9 cellular contexts compared by ENCODE assay signal in the genomic region with DNA sequence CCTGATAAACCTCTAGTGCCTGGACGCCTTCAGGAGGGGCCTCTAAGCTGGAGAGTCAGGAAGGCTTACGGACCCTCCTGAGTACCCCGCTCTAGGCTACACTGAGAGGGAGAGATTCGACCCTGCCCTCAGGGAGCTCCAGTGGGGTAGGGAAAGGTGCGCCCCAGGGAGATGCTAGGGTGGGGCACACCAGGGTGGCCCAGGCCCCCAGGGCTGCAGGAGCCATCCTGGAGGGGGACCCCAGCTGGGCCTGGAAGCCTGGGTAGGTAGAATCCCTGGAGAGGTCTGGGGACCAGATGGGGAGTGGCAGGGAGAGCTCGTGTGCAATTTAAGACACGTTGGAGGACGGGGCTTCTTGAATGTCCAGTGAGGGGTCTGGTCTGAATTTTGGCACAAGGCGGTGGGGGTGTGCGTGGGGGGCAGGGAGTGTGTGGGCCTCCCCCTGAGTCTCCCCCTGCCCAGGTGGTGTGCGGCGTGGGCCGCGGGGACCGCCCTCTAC. TPM values are rescaled to one million over a fixed set of nuclear protein-coding genes. Genes with fewer than 3 reads are reported as not detected.
DNase-seq lines count a peak whose midpoint lies in the region; ATAC-seq, FAIRE-seq and TF ChIP-seq lines count a peak whose summit lies in the region.
"Had no signal": no experiment of that assay in that cellular context is flagged by ENCODE, and none has a peak within 500 bp of the region (broad histone marks: within the 10 kb centered on the region; RNA-seq: fewer than 3 reads in every experiment).

No MANE protein-coding gene starts in this region.

- H3K4me3 ChIP-seq in ascending aorta (peak overlapping the region; percentile 75 to 90), lower lobe of right lung (peak overlapping the region; percentile 66), thyroid gland (replicated peaks in 1 of 3) (peak overlapping the region in 2 of 3 donors; percentile 49 to 54)

- H3K4me1 ChIP-seq in ascending aorta (peaks cover 9 to 48% of the 10 kb centered on the region in 2 donors), lower lobe of right lung (peaks cover 49% of the 10 kb centered on the region), thyroid gland (peaks cover 16 to 56% of the 10 kb centered on the region in 2 donors)

- no peak for TF ChIP-seq POLR2A in thyroid gland (IDR thresholded peaks at IDR 0.05)

- no peak for FAIRE-seq in HTR-8/SVneo (lab: Jason Lieb, UNC)

- H3K9me3 ChIP-seq in ascending aorta = no peaks in the 10 kb centered on the region
- no peaks in the 10 kb centered on the region for H3K9me3 ChIP-seq in lower lobe of right lung
- H3K9me3 ChIP-seq in thyroid gland = no peaks in the 10 kb centered on the region

- 22% methylated on average over 3 of the region's 15 CpGs; no CpG with 5 or more reads in 1 of the 2 donors for WGBS in thyroid gland, 2 donors

- peak overlapping the region; percentile 90 to 98 for H3K27ac ChIP-seq in ascending aorta
- H3K27ac ChIP-seq in lower lobe of right lung = peak overlapping the region; percentile 91
- H3K27ac ChIP-seq in thyroid gland = peak overlapping the region; percentile 58 to 84 (median 80)

- DNase-seq in activated CD8-positive, alpha-beta memory T cell treated with anti-CD3 and anti-CD28 coated beads for 24 hours = peak; percentile 82
- DNase-seq in activated CD8-positive, alpha-beta memory T cell treated with anti-CD3 and anti-CD28 coated beads, Interleukin-2, amount 50 U/mL, for 4 hours = no peak
- no peak for DNase-seq in ascending aorta (ENCODE audit: low spot score in 2 of 2)
- DNase-seq in lower lobe of right lung = no peak
- no peak for DNase-seq in thyroid gland
- no peak for DNase-seq in HTR-8/SVneo (ENCODE audit: insufficient read length, low spot score)
- no peak for DNase-seq in RPMI8226
- no peak for DNase-seq in superior temporal gyrus (ENCODE audit: extremely low spot score)

- H3K36me3 ChIP-seq in ascending aorta = no peaks in the 10 kb centered on the region
- no peaks in the 10 kb centered on the region for H3K36me3 ChIP-seq in lower lobe of right lung
- H3K36me3 ChIP-seq in thyroid gland = no peaks in the 10 kb centered on the region

- no peak for ATAC-seq in lower lobe of right lung

- intact Hi-C loops in ascending aorta (cut with DNase I) (loop anchor here (2.0 kb wide), 1 partner anchor 17 kb away; no protein-coding TSS in a partner anchor), lower lobe of right lung (cut with DNase I) (no loop called here), thyroid gland (cut with DNase I) (loop anchor here (5.0 kb wide), 1 partner anchor 47 kb away; a partner anchor contains a TSS)

- TF ChIP-seq CTCF in ascending aorta (IDR thresholded peaks at IDR 0.05) (no peak), lower lobe of right lung (IDR thresholded peaks at IDR 0.05) (no peak), thyroid gland (IDR thresholded peaks at IDR 0.05) (no peak)

- no peaks in the 10 kb centered on the region for H3K27me3 ChIP-seq in ascending aorta
- no peaks in the 10 kb centered on the region for H3K27me3 ChIP-seq in lower lobe of right lung (ENCODE audit: low read depth)
- H3K27me3 ChIP-seq in thyroid gland = no peaks in the 10 kb centered on the region

RNA-seq across cellular contexts. Expression of a gene that starts 4.7 kb away (rescaled TPM):
- total RNA-seq in ascending aorta (6.0 TPM), lower lobe of right lung (0.71 TPM), thyroid gland (1 to 10 TPM; 3.8 to 9.8 (median 5.9) TPM)
- total RNA-seq: RPMI7951 had no signal

RNA-seq across cellular contexts. Expression of a gene that starts 8.1 kb away (rescaled TPM):
- total RNA-seq in ascending aorta (72.3 TPM), lower lobe of right lung (42.1 TPM), thyroid gland (100 to 1,000 TPM in 1 of 4 donors, 10 to 100 TPM in 3; 44.1 to 102 (median 62.2) TPM)

RNA-seq across cellular contexts. Expression of a gene that starts 16.3 kb away (rescaled TPM):
- 0.64 TPM for total RNA-seq in ascending aorta
- total RNA-seq in lower lobe of right lung = 45.3 TPM
- 10 to 100 TPM in 2 of 4 donors, 1 to 10 TPM in 2; 8.8 to 16.0 (median 11.6) TPM for total RNA-seq in thyroid gland
- total RNA-seq: RPMI7951 had no signal

RNA-seq across cellular contexts. Expression of a gene that starts 17.3 kb away (rescaled TPM):
- 26.6 TPM for total RNA-seq in ascending aorta
- total RNA-seq in lower lobe of right lung = 15.7 TPM
- 1 to 10 TPM; 5.6 to 7.2 (median 6.4) TPM for total RNA-seq in thyroid gland
- total RNA-seq: RPMI7951 had no signal

RNA-seq across cellular contexts. Expression of a gene that starts 18.5 kb away (rescaled TPM):
- total RNA-seq in ascending aorta (113 TPM), lower lobe of right lung (144 TPM), thyroid gland (100 to 1,000 TPM; 164 to 216 (median 191) TPM)
